8 cellular contexts compared by ENCODE assay signal in the genomic region with DNA sequence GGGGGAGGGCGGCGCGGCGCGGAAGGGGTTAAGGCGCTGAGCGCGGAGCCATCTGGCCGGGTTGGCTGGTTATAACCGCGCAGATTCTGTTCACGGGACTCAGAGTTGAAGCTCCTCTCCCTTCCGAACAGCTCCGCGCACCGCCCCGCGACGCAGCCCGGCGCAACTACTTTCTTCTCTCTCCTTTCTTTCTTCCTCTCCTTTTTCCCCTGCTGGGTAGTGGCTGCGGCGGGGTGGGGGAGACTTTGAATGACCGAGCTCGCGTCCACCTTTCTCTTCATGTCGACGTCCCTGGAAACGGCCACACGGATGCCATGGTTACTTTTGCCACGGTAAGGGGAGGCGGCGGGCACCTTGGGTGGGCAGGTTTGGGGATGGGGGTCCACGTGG. TPM values are rescaled to one million over a fixed set of nuclear protein-coding genes. Genes with fewer than 3 reads are reported as not detected.
A peak's percentile ranks its signal among the peaks of the same experiment; 100 is the strongest.
DNase-seq lines count a peak whose midpoint lies in the region; ATAC-seq, FAIRE-seq and TF ChIP-seq lines count a peak whose summit lies in the region.

A gene (plus strand): TSS at position 98 of the 390 bp plus-strand sequence. CDS start 217 bp downstream, at position 315.

- peaks cover 19% of the 10 kb centered on the region for H3K4me1 Mint-ChIP-seq in memory B cell

- H3K27me3 ChIP-seq in HUES64 (ENCODE audit: insufficient read depth, low read length), result peaks cover 81% of the 10 kb centered on the region
- H3K27me3 ChIP-seq in colonic mucosa, result peaks cover 48% of the 10 kb centered on the region

- WGBS in HUES64, result under 1% methylated on average over 34 of the region's 34 CpGs

- no peaks in the 10 kb centered on the region for H3K9me3 ChIP-seq in HUES64 (ENCODE audit: insufficient read depth, low read depth, low read length)
- no peaks in the 10 kb centered on the region for H3K9me3 ChIP-seq in colonic mucosa

- H3K36me3 ChIP-seq in HUES64 (ENCODE audit: insufficient read depth, low read length) (no peaks in the 10 kb centered on the region), colonic mucosa (no peaks in the 10 kb centered on the region)

- H3K4me3 ChIP-seq in AG10803 (ENCODE audit: low read length), result peak within 1 kb of the TSS; percentile 95
- peak within 1 kb of the TSS; percentile 64 for H3K4me3 ChIP-seq in HUES64 (ENCODE audit: low read length)
- peak within 1 kb of the TSS; percentile 30 for H3K4me3 ChIP-seq in colonic mucosa

- no peaks in the 10 kb centered on the region for H3K36me3 Mint-ChIP-seq in memory B cell

- no peaks in the 10 kb centered on the region for H3K9me3 Mint-ChIP-seq in memory B cell

- peaks cover 30% of the 10 kb centered on the region for H3K27me3 Mint-ChIP-seq in memory B cell

- no peak for ATAC-seq in memory B cell (ENCODE audit: low read depth)
- no peak for ATAC-seq in HG03354 (IDR thresholded peaks at IDR 0.05; ENCODE audit: poor library complexity, severe bottlenecking, unreplicated experiment)

- no peak within 1 kb of the TSS for H3K27ac Mint-ChIP-seq in memory B cell

- FAIRE-seq in GM19239 (lab: Jason Lieb, UNC), result no peak

- H3K9ac ChIP-seq in HUES64 (ENCODE audit: low read depth, low read length) (peak within 1 kb of the TSS; percentile 43), colonic mucosa (ENCODE audit: low read depth in 2 of 2, low read length in 2 of 2) (peak within 1 kb of the TSS; percentile 32 to 47)

- intact Hi-C loops in colonic mucosa (cut with DNase I), result no loop called here

- H3K4me1 ChIP-seq in HUES64 (ENCODE audit: insufficient read depth, low read length), result peaks cover 26% of the 10 kb centered on the region
- H3K4me1 ChIP-seq in colonic mucosa, result no peaks in the 10 kb centered on the region

- H3K27ac ChIP-seq in HUES64 (ENCODE audit: low read depth, low read length) (no peak within 1 kb of the TSS), colonic mucosa (no peak within 1 kb of the TSS)

- DNase-seq in AG10803 (ENCODE audit: low read depth) (peak; percentile 73), colonic mucosa (no peak), memory B cell (ENCODE audit: low spot score in 2 of 2) (no peak), GM19239 (ENCODE audit: insufficient read length, low spot score) (no peak), UCSD-AML1 (lab: John Stamatoyannopoulos, UW; ENCODE audit: unreplicated experiment) (no peak), NCI-H774 (lab: John Stamatoyannopoulos, UW) (no peak)

- no peak for TF ChIP-seq CTCF in AG10803 (conservative IDR thresholded peaks at IDR 0.05; ENCODE audit: low read length)
- TF ChIP-seq CTCF in colonic mucosa (IDR thresholded peaks at IDR 0.05), result no peak

- peak within 1 kb of the TSS; percentile 69 for H3K4me3 Mint-ChIP-seq in memory B cell

RNA-seq across cellular contexts. Expression of the gene that starts here (rescaled TPM):
- polyA plus RNA-seq in HUES64 (2013, experiment 1 of 2), result 1.8 TPM
- 1.8 TPM for polyA plus RNA-seq in HUES64 (2013, experiment 2 of 2)
- under 1 TPM; 0.37 to 0.49 TPM for total RNA-seq in colonic mucosa

Comparison
In these comparisons a context has a peak if more than half of its experiments do, and no peak if none do; other contexts are left out.
1. H3K4me3 ChIP-seq: peak in every context shown above with its lines; median percentile 95 in AG10803; 64 in HUES64; 30 in colonic mucosa.